Comparison of ENCODE assay signal across 1 cellular context in genomic region chr5:150638053-150638444, GRCh38.
TF ChIP-seq lines count a peak whose summit lies in the region.

No MANE protein-coding gene starts in this region.

TF ChIP-seq in GM12878, 131 proteins besides CTCF, POLR2A, EP300 and RAD21:
- TF ChIP-seq SMARCA5 (IDR thresholded peaks at IDR 0.05) (0 out of 2 replicates have a peak, but pooled peaks have one; percentile 46), TCF12 (IDR thresholded peaks at IDR 0.05; ENCODE audit: low read depth, low read length) (no peak)
- TF ChIP-seq, protein P1, sequence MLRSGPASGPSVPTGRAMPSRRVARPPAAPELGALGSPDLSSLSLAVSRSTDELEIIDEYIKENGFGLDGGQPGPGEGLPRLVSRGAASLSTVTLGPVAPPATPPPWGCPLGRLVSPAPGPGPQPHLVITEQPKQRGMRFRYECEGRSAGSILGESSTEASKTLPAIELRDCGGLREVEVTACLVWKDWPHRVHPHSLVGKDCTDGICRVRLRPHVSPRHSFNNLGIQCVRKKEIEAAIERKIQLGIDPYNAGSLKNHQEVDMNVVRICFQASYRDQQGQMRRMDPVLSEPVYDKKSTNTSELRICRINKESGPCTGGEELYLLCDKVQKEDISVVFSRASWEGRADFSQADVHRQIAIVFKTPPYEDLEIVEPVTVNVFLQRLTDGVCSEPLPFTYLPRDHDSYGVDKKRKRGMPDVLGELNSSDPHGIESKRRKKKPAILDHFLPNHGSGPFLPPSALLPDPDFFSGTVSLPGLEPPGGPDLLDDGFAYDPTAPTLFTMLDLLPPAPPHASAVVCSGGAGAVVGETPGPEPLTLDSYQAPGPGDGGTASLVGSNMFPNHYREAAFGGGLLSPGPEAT (IDR thresholded peaks at IDR 0.05; ENCODE audit: low read depth): no peak
TF ChIP-seq in GM12878: peak in this region for 1.
